In genomic region chr11:71302534-71302909, GRCh38 we compare ENCODE assay signal across 16 cellular contexts. TPM values are rescaled to one million over a fixed set of nuclear protein-coding genes. Genes with fewer than 3 reads are reported as not detected.
"Had no signal": no experiment of that assay in that cellular context is flagged by ENCODE, and none has a peak within 500 bp of the region (broad histone marks: within the 10 kb centered on the region; RNA-seq: fewer than 3 reads in every experiment).

No MANE protein-coding gene starts in this region.

- H3K4me1 ChIP-seq: left ventricle myocardium inferior, prostate gland had no signal

- H3K9me3 ChIP-seq: left ventricle myocardium inferior, prostate gland, thyroid gland had no signal

- H3K36me3 Mint-ChIP-seq: activated naive CD4-positive, alpha-beta T cell treated with anti-CD3 and anti-CD28 coated beads, Interleukin-2, amount 50 U/mL, for 72 hours; stimulated activated memory B cell treated with anti-CD40 and anti-IgM and Interleukin-4, amounts not matched to agents 10 μg/mL and 1 μg/mL and 100 μg/mL, for 72 hours had no signal

- DNase-seq: activated CD4-positive, alpha-beta T cell treated with anti-CD3 and anti-CD28 coated beads, Interleukin-2, amount 50 U/mL, for 48 hours; activated CD4-positive, CD25-positive, alpha-beta regulatory T cell treated with anti-CD3 and anti-CD28 coated beads, Interleukin-2, amount 50 U/mL, for 72 hours; activated gamma-delta T cell treated with Interleukin-2 at 50 U/mL for 16 hours; dermis blood vessel endothelial cell; effector memory CD4-positive, alpha-beta T cell; glutamatergic neuron; hypothalamus; left ventricle myocardium inferior; mammary epithelial cell; right cardiac atrium; stimulated activated CD4-positive, alpha-beta T cell treated with anti-CD3 and anti-CD28 coated beads, Interleukin-4, amount 100 ng/mL, for 4 hours; thyroid gland had no signal

- H3K4me3 ChIP-seq: left ventricle myocardium inferior, prostate gland, thyroid gland had no signal

- H3K27me3 ChIP-seq: thyroid gland had no signal

- H3K36me3 ChIP-seq: left ventricle myocardium inferior, prostate gland, thyroid gland had no signal

- H3K4me3 Mint-ChIP-seq: stimulated activated memory B cell treated with anti-CD40 and anti-IgM and Interleukin-4, amounts not matched to agents 10 μg/mL and 1 μg/mL and 100 μg/mL, for 72 hours; T-helper 1 cell treated with Interleukin-12 subunit alpha and Interleukin-12 subunit beta and Interleukin-4 antibody, amounts not matched to agents 30 μg/mL and 1 μg/mL, for 36 hours had no signal

- H3K4me1 Mint-ChIP-seq: stimulated activated memory B cell treated with anti-CD40 and anti-IgM and Interleukin-4, amounts not matched to agents 10 μg/mL and 1 μg/mL and 100 μg/mL, for 72 hours had no signal

- H3K27ac ChIP-seq: left ventricle myocardium inferior, prostate gland, thyroid gland had no signal

- ATAC-seq: activated naive CD4-positive, alpha-beta T cell treated with anti-CD3 and anti-CD28 coated beads, Interleukin-2, amount 50 U/mL, for 72 hours; right cardiac atrium; stimulated activated memory B cell treated with anti-CD40 and anti-IgM and Interleukin-4, amounts not matched to agents 10 μg/mL and 1 μg/mL and 100 μg/mL, for 72 hours had no signal

- H3K9me3 Mint-ChIP-seq: activated naive CD4-positive, alpha-beta T cell treated with anti-CD3 and anti-CD28 coated beads, Interleukin-2, amount 50 U/mL, for 72 hours; stimulated activated memory B cell treated with anti-CD40 and anti-IgM and Interleukin-4, amounts not matched to agents 10 μg/mL and 1 μg/mL and 100 μg/mL, for 72 hours had no signal

- H3K27ac Mint-ChIP-seq: activated naive CD4-positive, alpha-beta T cell treated with anti-CD3 and anti-CD28 coated beads, Interleukin-2, amount 50 U/mL, for 72 hours; stimulated activated memory B cell treated with anti-CD40 and anti-IgM and Interleukin-4, amounts not matched to agents 10 μg/mL and 1 μg/mL and 100 μg/mL, for 72 hours; T-helper 1 cell treated with Interleukin-12 subunit alpha and Interleukin-12 subunit beta and Interleukin-4 antibody, amounts not matched to agents 30 μg/mL and 1 μg/mL, for 36 hours had no signal

RNA-seq across cellular contexts. Expression of gene SHANK2, which starts 50.1 kb away (rescaled TPM):
- total RNA-seq: activated naive CD4-positive, alpha-beta T cell treated with anti-CD3 and anti-CD28 coated beads, Interleukin-2, amount 50 U/mL, for 72 hours had no signal
